In genomic region chr2:215868886-215869285, GRCh38 we compare ENCODE assay signal across 24 cellular contexts.
"Had no signal": no experiment of that assay in that cellular context is flagged by ENCODE, and none has a peak within 500 bp of the region (broad histone marks: within the 10 kb centered on the region; RNA-seq: fewer than 3 reads in every experiment).

No MANE protein-coding gene starts in this region.

- H3K9me3 ChIP-seq: heart right ventricle, mucosa of descending colon, spleen, thoracic aorta, upper lobe of left lung had no signal

- H2AFZ ChIP-seq: neural progenitor cell had no signal

- H3K9ac ChIP-seq: neural progenitor cell had no signal

- DNase-seq: activated CD4-positive, alpha-beta T cell treated with anti-CD3 and anti-CD28 coated beads, Interleukin-2, amount 50 U/mL, for 1 hour; activated CD4-positive, CD25-positive, alpha-beta regulatory T cell treated with anti-CD3 and anti-CD28 coated beads, Interleukin-2, amount 50 U/mL, for 72 hours; activated CD8-positive, alpha-beta T cell treated with anti-CD3 and anti-CD28 coated beads, Interleukin-2, amount 10 ng/mL, durations not matched to agents 7 days and 5 days; activated gamma-delta T cell; aorta; brain microvascular endothelial cell; central memory CD4-positive, alpha-beta T cell; foreskin fibroblast; heart right ventricle; islet precursor cell; left colon; mesendoderm; mucosa of descending colon; naive thymus-derived CD4-positive, alpha-beta T cell; retina; spleen; stimulated activated CD4-positive, alpha-beta T cell treated with anti-CD3 and anti-CD28 coated beads, Interleukin-4, amount 100 ng/mL, for 1 hour; stimulated activated naive CD4-positive, alpha-beta T cell; T-cell; upper lobe of left lung; WERI-Rb-1 had no signal

- H3K4me3 ChIP-seq: coronary artery, heart right ventricle, mucosa of descending colon, neural progenitor cell, spleen, thoracic aorta, upper lobe of left lung had no signal

- H3K27ac ChIP-seq: brain microvascular endothelial cell, coronary artery, neural progenitor cell, spleen, thoracic aorta, upper lobe of left lung, WERI-Rb-1 had no signal

- H3K4me1 ChIP-seq: neural progenitor cell, spleen had no signal

- H3K4me2 ChIP-seq: neural progenitor cell had no signal

- H3K27me3 ChIP-seq: brain microvascular endothelial cell, heart right ventricle, neural progenitor cell, upper lobe of left lung had no signal

- H3K36me3 ChIP-seq: brain microvascular endothelial cell, heart right ventricle, neural progenitor cell, spleen, thoracic aorta, upper lobe of left lung, WERI-Rb-1 had no signal
